In the genomic region with DNA sequence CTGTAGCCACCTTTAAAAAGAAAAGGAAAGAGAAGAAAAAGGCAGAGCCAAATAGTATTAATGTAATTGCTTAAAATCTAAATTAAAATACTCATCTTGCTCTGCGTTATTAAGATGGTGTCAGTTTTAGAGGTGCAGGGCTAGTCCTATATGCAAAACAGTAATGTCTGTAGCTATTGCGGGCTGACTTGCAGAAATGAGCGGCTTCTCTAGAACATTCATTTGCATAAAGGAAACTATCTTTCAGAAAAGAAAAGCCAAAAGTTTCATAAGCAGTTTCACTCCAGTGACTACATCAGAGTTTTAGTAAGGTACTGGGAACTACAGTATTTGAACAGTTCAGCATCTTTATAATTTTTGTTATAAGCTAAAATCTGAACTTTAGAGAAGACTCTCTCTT, we compare ENCODE assay signal across 10 cellular contexts. TPM values are rescaled to one million over a fixed set of nuclear protein-coding genes. Genes with fewer than 3 reads are reported as not detected.
DNase-seq lines count a peak whose midpoint lies in the region; ATAC-seq and TF ChIP-seq lines count a peak whose summit lies in the region.
"Had no signal": no experiment of that assay in that cellular context is flagged by ENCODE, and none has a peak within 500 bp of the region (broad histone marks: within the 10 kb centered on the region; RNA-seq: fewer than 3 reads in every experiment).

No MANE protein-coding gene starts in this region.

- WGBS in adrenal gland, 4 donors = 71 to 83% (median 77%) methylated on average over 3 of the region's 3 CpGs

- no peaks in the 10 kb centered on the region for H3K36me3 ChIP-seq in GM23338 (ENCODE audit: insufficient read depth)
- no peaks in the 10 kb centered on the region for H3K36me3 ChIP-seq in adrenal gland (replicated peaks in 1 of 2)
- H3K36me3 ChIP-seq: upper lobe of left lung had no signal

- no peaks in the 10 kb centered on the region for H3K27me3 Mint-ChIP-seq in GM23338 (ENCODE audit: insufficient read depth, low read depth, poor library complexity)
- peaks cover 10% of the 10 kb centered on the region for H3K27me3 Mint-ChIP-seq in stimulated activated memory B cell treated with anti-CD40 and anti-IgM and Interleukin-4, amounts not matched to agents 10 μg/mL and 1 μg/mL and 100 μg/mL, for 72 hours

- no peaks in the 10 kb centered on the region for H3F3A ChIP-seq in GM23338 (replicated peaks; ENCODE audit: low read depth)

- no peak for ATAC-seq in GM23338
- ATAC-seq in HG03575 (IDR thresholded peaks at IDR 0.05; ENCODE audit: extremely low read depth, insufficient number of reproducible peaks, low FRiP score, unreplicated experiment) = peak; percentile 97
- ATAC-seq in stimulated activated memory B cell treated with anti-CD40 and anti-IgM and Interleukin-4, amounts not matched to agents 10 μg/mL and 1 μg/mL and 100 μg/mL, for 72 hours = peak; percentile 91

- no peak overlapping the region for H3K4me3 ChIP-seq in GM23338
- no peak overlapping the region for H3K4me3 ChIP-seq in adrenal gland
- H3K4me3 ChIP-seq: upper lobe of left lung had no signal

- H4K20me1 ChIP-seq in GM23338 (replicated peaks; ENCODE audit: insufficient read depth) = 0 out of 2 replicates have a peak, but pooled peaks cover 5% of the 10 kb centered on the region

- no peaks in the 10 kb centered on the region for H3K36me3 Mint-ChIP-seq in GM23338 (ENCODE audit: low read depth)
- no peaks in the 10 kb centered on the region for H3K36me3 Mint-ChIP-seq in stimulated activated memory B cell treated with anti-CD40 and anti-IgM and Interleukin-4, amounts not matched to agents 10 μg/mL and 1 μg/mL and 100 μg/mL, for 72 hours

- H2AFZ ChIP-seq in GM23338 = no peak overlapping the region

- H3K4me1 ChIP-seq in GM23338 (ENCODE audit: insufficient read depth) (peaks cover 32% of the 10 kb centered on the region), adrenal gland (replicated peaks in 1 of 2) (peaks cover 0 to 24% of the 10 kb centered on the region in 2 donors)

- H3K27me3 ChIP-seq in GM23338 (ENCODE audit: insufficient read depth) (no peaks in the 10 kb centered on the region), adrenal gland (no peaks in the 10 kb centered on the region)
- H3K27me3 ChIP-seq: upper lobe of left lung had no signal

- no peaks in the 10 kb centered on the region for H3K9me2 ChIP-seq in GM23338 (ENCODE audit: insufficient read depth)

- H3K79me2 ChIP-seq in GM23338 (replicated peaks; ENCODE audit: insufficient read depth) = peaks cover 99% of the 10 kb centered on the region

- peak overlapping the region; percentile 26; the same call in 1 of the 2 replicates for H3K4me2 ChIP-seq in GM23338

- no peak for TF ChIP-seq POLR2A in adrenal gland (IDR thresholded peaks at IDR 0.05)

- DNase-seq in activated effector memory CD4-positive, alpha-beta T cell treated with anti-CD3 and anti-CD28 coated beads, Interleukin-2, amount 50 U/mL, for 16 hours = peak; percentile 57
- DNase-seq in activated effector memory CD4-positive, alpha-beta T cell treated with Interleukin-2 at 50 U/mL for 16 hours = no peak
- DNase-seq in GM23338 (ENCODE audit: low spot score) (no peak), mucosa of gallbladder (ENCODE audit: low spot score) (no peak), foreskin melanocyte (no peak), adrenal gland (no peak)
- DNase-seq: upper lobe of left lung had no signal

- no peaks in the 10 kb centered on the region for H3K9me3 Mint-ChIP-seq in GM23338
- no peaks in the 10 kb centered on the region for H3K9me3 Mint-ChIP-seq in stimulated activated memory B cell treated with anti-CD40 and anti-IgM and Interleukin-4, amounts not matched to agents 10 μg/mL and 1 μg/mL and 100 μg/mL, for 72 hours

- H3K4me1 Mint-ChIP-seq in GM23338 = peaks cover 18% of the 10 kb centered on the region
- H3K4me1 Mint-ChIP-seq in stimulated activated memory B cell treated with anti-CD40 and anti-IgM and Interleukin-4, amounts not matched to agents 10 μg/mL and 1 μg/mL and 100 μg/mL, for 72 hours = no peaks in the 10 kb centered on the region

- no peaks in the 10 kb centered on the region for H3K9me3 ChIP-seq in adrenal gland (replicated peaks in 1 of 3)
- H3K9me3 ChIP-seq: upper lobe of left lung had no signal

- intact Hi-C loops in adrenal gland (cut with DNase I) = no loop called here

- H3K27ac Mint-ChIP-seq in GM23338 = no peak overlapping the region
- H3K27ac Mint-ChIP-seq in stimulated activated memory B cell treated with anti-CD40 and anti-IgM and Interleukin-4, amounts not matched to agents 10 μg/mL and 1 μg/mL and 100 μg/mL, for 72 hours = no peak overlapping the region

- H3K27ac ChIP-seq in GM23338 (ENCODE audit: low read depth) (no peak overlapping the region), adrenal gland (no peak overlapping the region)
- H3K27ac ChIP-seq: C4-2B, upper lobe of left lung had no signal

- H3K4me3 Mint-ChIP-seq in GM23338 = no peak overlapping the region
- no peak overlapping the region for H3K4me3 Mint-ChIP-seq in stimulated activated memory B cell treated with anti-CD40 and anti-IgM and Interleukin-4, amounts not matched to agents 10 μg/mL and 1 μg/mL and 100 μg/mL, for 72 hours

- no peak for TF ChIP-seq CTCF in GM23338 (conservative IDR thresholded peaks at IDR 0.05; ENCODE audit: low read depth in 2 of 2)
- TF ChIP-seq CTCF in adrenal gland (IDR thresholded peaks at IDR 0.05) = no peak

TF ChIP-seq in GM23338, 12 proteins besides CTCF, POLR2A, EP300 and RAD21 (continues in another document):
- TF ChIP-seq NANOG (IDR thresholded peaks at IDR 0.05; ENCODE audit: borderline replicate concordance) = no peak
- no peak for TF ChIP-seq POLR2AphosphoS5 (IDR thresholded peaks at IDR 0.05; ENCODE audit: low read depth)
- no peak for TF ChIP-seq CREB1 (CRISPR knock-in tag; IDR thresholded peaks at IDR 0.05; ENCODE audit: low read depth)
- no peak for TF ChIP-seq EZH2phosphoT487 (IDR thresholded peaks at IDR 0.05; ENCODE audit: unreplicated experiment)
- TF ChIP-seq EZH2 (IDR thresholded peaks at IDR 0.05; ENCODE audit: low read depth, unreplicated experiment) = no peak
- no peak for TF ChIP-seq ZNF114 (CRISPR knock-in tag; IDR thresholded peaks at IDR 0.05)
- TF ChIP-seq, protein P1, sequence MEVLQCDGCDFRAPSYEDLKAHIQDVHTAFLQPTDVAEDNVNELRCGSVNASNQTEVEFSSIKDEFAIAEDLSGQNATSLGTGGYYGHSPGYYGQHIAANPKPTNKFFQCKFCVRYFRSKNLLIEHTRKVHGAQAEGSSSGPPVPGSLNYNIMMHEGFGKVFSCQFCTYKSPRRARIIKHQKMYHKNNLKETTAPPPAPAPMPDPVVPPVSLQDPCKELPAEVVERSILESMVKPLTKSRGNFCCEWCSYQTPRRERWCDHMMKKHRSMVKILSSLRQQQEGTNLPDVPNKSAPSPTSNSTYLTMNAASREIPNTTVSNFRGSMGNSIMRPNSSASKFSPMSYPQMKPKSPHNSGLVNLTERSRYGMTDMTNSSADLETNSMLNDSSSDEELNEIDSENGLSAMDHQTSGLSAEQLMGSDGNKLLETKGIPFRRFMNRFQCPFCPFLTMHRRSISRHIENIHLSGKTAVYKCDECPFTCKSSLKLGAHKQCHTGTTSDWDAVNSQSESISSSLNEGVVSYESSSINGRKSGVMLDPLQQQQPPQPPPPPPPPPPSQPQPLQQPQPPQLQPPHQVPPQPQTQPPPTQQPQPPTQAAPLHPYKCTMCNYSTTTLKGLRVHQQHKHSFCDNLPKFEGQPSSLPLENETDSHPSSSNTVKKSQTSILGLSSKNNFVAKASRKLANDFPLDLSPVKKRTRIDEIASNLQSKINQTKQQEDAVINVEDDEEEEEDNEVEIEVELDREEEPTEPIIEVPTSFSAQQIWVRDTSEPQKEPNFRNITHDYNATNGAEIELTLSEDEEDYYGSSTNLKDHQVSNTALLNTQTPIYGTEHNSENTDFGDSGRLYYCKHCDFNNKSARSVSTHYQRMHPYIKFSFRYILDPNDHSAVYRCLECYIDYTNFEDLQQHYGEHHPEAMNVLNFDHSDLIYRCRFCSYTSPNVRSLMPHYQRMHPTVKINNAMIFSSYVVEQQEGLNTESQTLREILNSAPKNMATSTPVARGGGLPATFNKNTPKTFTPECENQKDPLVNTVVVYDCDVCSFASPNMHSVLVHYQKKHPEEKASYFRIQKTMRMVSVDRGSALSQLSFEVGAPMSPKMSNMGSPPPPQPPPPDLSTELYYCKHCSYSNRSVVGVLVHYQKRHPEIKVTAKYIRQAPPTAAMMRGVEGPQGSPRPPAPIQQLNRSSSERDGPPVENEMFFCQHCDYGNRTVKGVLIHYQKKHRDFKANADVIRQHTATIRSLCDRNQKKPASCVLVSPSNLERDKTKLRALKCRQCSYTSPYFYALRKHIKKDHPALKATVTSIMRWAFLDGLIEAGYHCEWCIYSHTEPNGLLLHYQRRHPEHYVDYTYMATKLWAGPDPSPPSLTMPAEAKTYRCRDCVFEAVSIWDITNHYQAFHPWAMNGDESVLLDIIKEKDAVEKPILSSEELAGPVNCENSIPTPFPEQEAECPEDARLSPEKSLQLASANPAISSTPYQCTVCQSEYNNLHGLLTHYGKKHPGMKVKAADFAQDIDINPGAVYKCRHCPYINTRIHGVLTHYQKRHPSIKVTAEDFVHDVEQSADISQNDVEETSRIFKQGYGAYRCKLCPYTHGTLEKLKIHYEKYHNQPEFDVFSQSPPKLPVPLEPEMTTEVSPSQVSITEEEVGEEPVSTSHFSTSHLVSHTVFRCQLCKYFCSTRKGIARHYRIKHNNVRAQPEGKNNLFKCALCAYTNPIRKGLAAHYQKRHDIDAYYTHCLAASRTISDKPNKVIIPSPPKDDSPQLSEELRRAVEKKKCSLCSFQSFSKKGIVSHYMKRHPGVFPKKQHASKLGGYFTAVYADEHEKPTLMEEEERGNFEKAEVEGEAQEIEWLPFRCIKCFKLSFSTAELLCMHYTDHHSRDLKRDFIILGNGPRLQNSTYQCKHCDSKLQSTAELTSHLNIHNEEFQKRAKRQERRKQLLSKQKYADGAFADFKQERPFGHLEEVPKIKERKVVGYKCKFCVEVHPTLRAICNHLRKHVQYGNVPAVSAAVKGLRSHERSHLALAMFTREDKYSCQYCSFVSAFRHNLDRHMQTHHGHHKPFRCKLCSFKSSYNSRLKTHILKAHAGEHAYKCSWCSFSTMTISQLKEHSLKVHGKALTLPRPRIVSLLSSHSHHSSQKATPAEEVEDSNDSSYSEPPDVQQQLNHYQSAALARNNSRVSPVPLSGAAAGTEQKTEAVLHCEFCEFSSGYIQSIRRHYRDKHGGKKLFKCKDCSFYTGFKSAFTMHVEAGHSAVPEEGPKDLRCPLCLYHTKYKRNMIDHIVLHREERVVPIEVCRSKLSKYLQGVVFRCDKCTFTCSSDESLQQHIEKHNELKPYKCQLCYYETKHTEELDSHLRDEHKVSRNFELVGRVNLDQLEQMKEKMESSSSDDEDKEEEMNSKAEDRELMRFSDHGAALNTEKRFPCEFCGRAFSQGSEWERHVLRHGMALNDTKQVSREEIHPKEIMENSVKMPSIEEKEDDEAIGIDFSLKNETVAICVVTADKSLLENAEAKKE (CRISPR knock-in tag; IDR thresholded peaks at IDR 0.05) = no peak
- TF ChIP-seq JUNB (IDR thresholded peaks at IDR 0.05; ENCODE audit: unreplicated experiment) = no peak

RNA-seq across cellular contexts. Expression of a gene that starts 6.0 kb away (rescaled TPM):
- total RNA-seq in GM23338 (2014; rRNA removed; shearing (Covaris generic)) = 30.3 and 33.6 TPM in 2 replicates
- polyA plus RNA-seq in GM23338 (2016; fragmentation: Nextera tagmentation; extraction: Ambion mirVana) (19.8 and 21.1 TPM in 2 replicates), adrenal gland (10 to 100 TPM in 1 of 3 donors, 1 to 10 TPM in 2; 1.4 to 10.8 (median 3.9) TPM)
- total RNA-seq in mucosa of gallbladder (32.5 TPM), adrenal gland (10 to 100 TPM; 11.8 to 23.8 (median 16.8) TPM)
